19 cellular contexts compared by ENCODE assay signal in the genomic region with DNA sequence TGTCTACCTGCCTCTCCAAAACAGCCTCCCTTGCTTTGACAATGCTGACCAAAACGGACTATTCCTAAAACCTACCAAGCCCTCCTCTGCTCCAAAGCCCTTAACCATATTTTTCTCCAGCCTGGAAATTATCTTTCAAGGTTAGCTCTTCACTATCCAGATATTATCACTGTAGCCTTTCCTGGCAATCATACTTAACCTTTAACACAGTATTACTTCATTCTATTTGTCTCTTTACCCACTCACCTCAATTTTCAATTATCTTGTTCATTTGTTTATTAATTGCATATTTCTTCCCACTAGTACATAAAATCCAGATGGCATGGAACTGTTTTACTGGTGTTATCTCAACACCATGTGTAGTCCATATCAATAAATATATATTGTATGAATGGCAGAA. TPM values are rescaled to one million over a fixed set of nuclear protein-coding genes. Genes with fewer than 3 reads are reported as not detected.
DNase-seq lines count a peak whose midpoint lies in the region; ATAC-seq, FAIRE-seq and TF ChIP-seq lines count a peak whose summit lies in the region.
"Had no signal": no experiment of that assay in that cellular context is flagged by ENCODE, and none has a peak within 500 bp of the region (broad histone marks: within the 10 kb centered on the region; RNA-seq: fewer than 3 reads in every experiment).

No MANE protein-coding gene starts in this region.

- POLR2A ChIA-PET in WTC11 (lab: Charles Lee) = no interaction called here

- H3K27ac Mint-ChIP-seq in WTC11 = peak overlapping the region; percentile 2; the same call in 1 of the 2 replicates
- H3K27ac Mint-ChIP-seq: CD14-positive monocyte; CD4-positive, alpha-beta memory T cell had no signal

- H3K36me3 ChIP-seq in neutrophil (peaks cover 27% of the 10 kb centered on the region), upper lobe of right lung (no peaks in the 10 kb centered on the region)
- H3K36me3 ChIP-seq: BLaER1 had no signal

- no peaks in the 10 kb centered on the region for H3K27me3 Mint-ChIP-seq in WTC11 (ENCODE audit: low read depth)
- H3K27me3 Mint-ChIP-seq: CD4-positive, alpha-beta memory T cell had no signal

- H3K36me3 Mint-ChIP-seq in WTC11 = peaks cover 3% of the 10 kb centered on the region; the same call in 1 of the 2 replicates
- H3K36me3 Mint-ChIP-seq: CD4-positive, alpha-beta memory T cell had no signal

- H3K4me3 Mint-ChIP-seq in WTC11 = no peak overlapping the region
- H3K4me3 Mint-ChIP-seq: CD14-positive monocyte; CD4-positive, alpha-beta memory T cell; H9 had no signal

- H3K9me3 Mint-ChIP-seq in WTC11 = no peaks in the 10 kb centered on the region
- H3K9me3 Mint-ChIP-seq: CD4-positive, alpha-beta memory T cell; H9 had no signal

- H3K4me1 ChIP-seq in neutrophil (ENCODE audit: control insufficient read depth in 1 of 2, insufficient read depth in 1 of 2, low read depth in 1 of 2, low read length in 1 of 2) (peaks cover 60 to 80% of the 10 kb centered on the region in 2 experiments), upper lobe of right lung (no peaks in the 10 kb centered on the region)
- H3K4me1 ChIP-seq: A549 had no signal

- no peaks in the 10 kb centered on the region for H3K27me3 ChIP-seq in neutrophil
- H3K27me3 ChIP-seq in upper lobe of right lung = no peaks in the 10 kb centered on the region
- H3K27me3 ChIP-seq: BLaER1 had no signal

- CTCF ChIA-PET in WTC11 (lab: Charles Lee) = no interaction called here

- peak overlapping the region; percentile 11 for H3K27ac ChIP-seq in neutrophil
- no peak overlapping the region for H3K27ac ChIP-seq in upper lobe of right lung
- H3K27ac ChIP-seq: A549, BLaER1, HL-60 had no signal

- no peaks in the 10 kb centered on the region for H3K9me3 ChIP-seq in neutrophil
- no peaks in the 10 kb centered on the region for H3K9me3 ChIP-seq in upper lobe of right lung
- H3K9me3 ChIP-seq: A549, BLaER1 had no signal

- FAIRE-seq in urothelium cell line (lab: Jason Lieb, UNC) = no peak
- FAIRE-seq: A549, K562 had no signal

- H3K4me3 ChIP-seq in neutrophil (ENCODE audit: low read depth in 1 of 2, low read length in 1 of 2) = no peak overlapping the region
- H3K4me3 ChIP-seq in upper lobe of right lung = no peak overlapping the region
- H3K4me3 ChIP-seq: A549, BLaER1, K562 had no signal

- DNase-seq in WTC11 (ENCODE audit: low spot score) = no peak
- no peak for DNase-seq in left lobe of liver (ENCODE audit: low spot score)
- DNase-seq in erythroblast (lab: John Stamatoyannopoulos, UW) = no peak
- DNase-seq in urothelium cell line (ENCODE audit: low spot score) = no peak
- DNase-seq in upper lobe of right lung = no peak
- DNase-seq: CD4-positive, alpha-beta memory T cell; DMS153; DMS79; GDM1; GOT3; H9; IMR-90 had no signal

- H3K4me1 Mint-ChIP-seq in WTC11 = peaks cover 22% of the 10 kb centered on the region
- H3K4me1 Mint-ChIP-seq: CD4-positive, alpha-beta memory T cell had no signal

- no peak for ATAC-seq in WTC11
- ATAC-seq in left lobe of liver = peak; percentile 39
- ATAC-seq in upper lobe of right lung = no peak
- ATAC-seq: A549, K562 had no signal

- intact Hi-C loops in upper lobe of right lung (cut with DNase I) = no loop called here

- TF ChIP-seq CTCF in WTC11 (IDR thresholded peaks at IDR 0.05) (no peak), neutrophil (IDR thresholded peaks at IDR 0.05) (no peak), upper lobe of right lung (IDR thresholded peaks at IDR 0.05) (no peak)

- no peak for TF ChIP-seq POLR2A in erythroblast (IDR thresholded peaks at IDR 0.05; ENCODE audit: low read length)

TF ChIP-seq in WTC11, 78 proteins besides CTCF, POLR2A, EP300 and RAD21:
- TF ChIP-seq, protein P1, sequence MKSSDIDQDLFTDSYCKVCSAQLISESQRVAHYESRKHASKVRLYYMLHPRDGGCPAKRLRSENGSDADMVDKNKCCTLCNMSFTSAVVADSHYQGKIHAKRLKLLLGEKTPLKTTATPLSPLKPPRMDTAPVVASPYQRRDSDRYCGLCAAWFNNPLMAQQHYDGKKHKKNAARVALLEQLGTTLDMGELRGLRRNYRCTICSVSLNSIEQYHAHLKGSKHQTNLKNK (CRISPR knock-in tag; IDR thresholded peaks at IDR 0.05) = no peak
- TF ChIP-seq, protein P2, sequence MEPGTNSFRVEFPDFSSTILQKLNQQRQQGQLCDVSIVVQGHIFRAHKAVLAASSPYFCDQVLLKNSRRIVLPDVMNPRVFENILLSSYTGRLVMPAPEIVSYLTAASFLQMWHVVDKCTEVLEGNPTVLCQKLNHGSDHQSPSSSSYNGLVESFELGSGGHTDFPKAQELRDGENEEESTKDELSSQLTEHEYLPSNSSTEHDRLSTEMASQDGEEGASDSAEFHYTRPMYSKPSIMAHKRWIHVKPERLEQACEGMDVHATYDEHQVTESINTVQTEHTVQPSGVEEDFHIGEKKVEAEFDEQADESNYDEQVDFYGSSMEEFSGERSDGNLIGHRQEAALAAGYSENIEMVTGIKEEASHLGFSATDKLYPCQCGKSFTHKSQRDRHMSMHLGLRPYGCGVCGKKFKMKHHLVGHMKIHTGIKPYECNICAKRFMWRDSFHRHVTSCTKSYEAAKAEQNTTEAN (CRISPR knock-in tag; IDR thresholded peaks at IDR 0.05) = no peak
- TF ChIP-seq CREB1 (CRISPR knock-in tag; IDR thresholded peaks at IDR 0.05) = no peak
- no peak for TF ChIP-seq RORB (CRISPR knock-in tag; IDR thresholded peaks at IDR 0.05)
- TF ChIP-seq, protein P3, sequence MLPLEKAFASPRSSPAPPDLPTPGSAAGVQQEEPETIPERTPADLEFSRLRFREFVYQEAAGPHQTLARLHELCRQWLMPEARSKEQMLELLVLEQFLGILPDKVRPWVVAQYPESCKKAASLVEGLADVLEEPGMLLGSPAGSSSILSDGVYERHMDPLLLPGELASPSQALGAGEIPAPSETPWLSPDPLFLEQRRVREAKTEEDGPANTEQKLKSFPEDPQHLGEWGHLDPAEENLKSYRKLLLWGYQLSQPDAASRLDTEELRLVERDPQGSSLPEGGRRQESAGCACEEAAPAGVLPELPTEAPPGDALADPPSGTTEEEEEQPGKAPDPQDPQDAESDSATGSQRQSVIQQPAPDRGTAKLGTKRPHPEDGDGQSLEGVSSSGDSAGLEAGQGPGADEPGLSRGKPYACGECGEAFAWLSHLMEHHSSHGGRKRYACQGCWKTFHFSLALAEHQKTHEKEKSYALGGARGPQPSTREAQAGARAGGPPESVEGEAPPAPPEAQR (CRISPR knock-in tag; IDR thresholded peaks at IDR 0.05) = no peak
- no peak for TF ChIP-seq ZNF317 (CRISPR knock-in tag; IDR thresholded peaks at IDR 0.05; ENCODE audit: borderline replicate concordance, low read depth)
- no peak for TF ChIP-seq FOXJ3 (CRISPR knock-in tag; IDR thresholded peaks at IDR 0.05; ENCODE audit: borderline replicate concordance)
- no peak for TF ChIP-seq CREM (CRISPR knock-in tag; IDR thresholded peaks at IDR 0.05)
- TF ChIP-seq GRHL2 (CRISPR knock-in tag; IDR thresholded peaks at IDR 0.05; ENCODE audit: insufficient replicate concordance, severe bottlenecking) = no peak
- TF ChIP-seq, protein P4, sequence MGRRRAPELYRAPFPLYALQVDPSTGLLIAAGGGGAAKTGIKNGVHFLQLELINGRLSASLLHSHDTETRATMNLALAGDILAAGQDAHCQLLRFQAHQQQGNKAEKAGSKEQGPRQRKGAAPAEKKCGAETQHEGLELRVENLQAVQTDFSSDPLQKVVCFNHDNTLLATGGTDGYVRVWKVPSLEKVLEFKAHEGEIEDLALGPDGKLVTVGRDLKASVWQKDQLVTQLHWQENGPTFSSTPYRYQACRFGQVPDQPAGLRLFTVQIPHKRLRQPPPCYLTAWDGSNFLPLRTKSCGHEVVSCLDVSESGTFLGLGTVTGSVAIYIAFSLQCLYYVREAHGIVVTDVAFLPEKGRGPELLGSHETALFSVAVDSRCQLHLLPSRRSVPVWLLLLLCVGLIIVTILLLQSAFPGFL (CRISPR knock-in tag; IDR thresholded peaks at IDR 0.05; ENCODE audit: borderline replicate concordance) = no peak
- TF ChIP-seq JUN (CRISPR knock-in tag; IDR thresholded peaks at IDR 0.05) = no peak

RNA-seq across cellular contexts. Expression of a gene that starts 7.5 kb away (rescaled TPM):
- total RNA-seq in WTC11 (2021) = 5.4 to 6.2 TPM (median 6.0 TPM) in 3 replicates
- 4.0 TPM for total RNA-seq in left lobe of liver
- total RNA-seq in upper lobe of right lung = 36.9 TPM
- total RNA-seq: Daoy, IMR-90 had no signal
